8 cellular contexts compared by ENCODE assay signal in genomic region chr10:79285315-79286185, GRCh38.
A peak's percentile ranks its signal among the peaks of the same experiment; 100 is the strongest.
DNase-seq lines count a peak whose midpoint lies in the region; ATAC-seq and TF ChIP-seq lines count a peak whose summit lies in the region.

No MANE protein-coding gene starts in this region.

- no peak overlapping the region for H2AFZ ChIP-seq in PC-3 (ENCODE audit: low read length)

- H3K9ac ChIP-seq in PC-3 (ENCODE audit: low read length): no peak overlapping the region

- H3K4me2 ChIP-seq in PC-3 (ENCODE audit: low read length): no peak overlapping the region

- in situ Hi-C loops in G401 (cut with HindIII; ENCODE audit: low sequenced_read_pairs) (no loop called here), brain microvascular endothelial cell (cut with HindIII; ENCODE audit: low pct_ligation_motif_present, low sequenced_read_pairs) (no loop called here)

- no peaks in the 10 kb centered on the region for H3K9me3 ChIP-seq in MG63
- no peaks in the 10 kb centered on the region for H3K9me3 ChIP-seq in PC-3 (ENCODE audit: low read length)

- H3K4me3 ChIP-seq in brain microvascular endothelial cell (ENCODE audit: low read depth, low read length): no peak overlapping the region
- H3K4me3 ChIP-seq in MG63: no peak overlapping the region
- no peak overlapping the region for H3K4me3 ChIP-seq in PC-3 (ENCODE audit: low read length)

- DNase-seq in G401 (ENCODE audit: low spot score) (peak; percentile 60), brain microvascular endothelial cell (no peak), MG63 (no peak), HuH-7.5 (ENCODE audit: low spot score) (no peak), PC-3 (no peak)
- DNase-seq in stimulated activated CD4-positive, alpha-beta T cell treated with anti-CD3 and anti-CD28 coated beads, Interleukin-2, amount 100 ng/mL, for 48 hours: peak; percentile 29 to 41

- peak overlapping the region; percentile 58 for H3K27ac ChIP-seq in brain microvascular endothelial cell
- no peak overlapping the region for H3K27ac ChIP-seq in PC-3 (ENCODE audit: low read length)

- no peaks in the 10 kb centered on the region for H3K27me3 ChIP-seq in brain microvascular endothelial cell (replicated peaks)
- H3K27me3 ChIP-seq in MG63: no peaks in the 10 kb centered on the region
- no peaks in the 10 kb centered on the region for H3K27me3 ChIP-seq in PC-3 (ENCODE audit: low read length)

- no peaks in the 10 kb centered on the region for H3F3A ChIP-seq in PC-3 (ENCODE audit: low read length, unreplicated experiment)

- intact Hi-C loops in PC-3 (cut with micrococcal nuclease): no loop called here

- peaks cover 18% of the 10 kb centered on the region for H3K36me3 ChIP-seq in brain microvascular endothelial cell (replicated peaks)
- H3K36me3 ChIP-seq in MG63: peaks cover 97% of the 10 kb centered on the region
- H3K36me3 ChIP-seq in PC-3 (ENCODE audit: low read depth, low read length): peaks cover 6% of the 10 kb centered on the region; the same call in 1 of the 2 replicates

- no peaks in the 10 kb centered on the region for H3K9me2 ChIP-seq in PC-3 (replicated peaks; ENCODE audit: low read length)

- peak; percentile 49 for ATAC-seq in GM19467 (IDR thresholded peaks at IDR 0.05; ENCODE audit: unreplicated experiment)
- peak; percentile 67 for ATAC-seq in HG03520 (IDR thresholded peaks at IDR 0.05; ENCODE audit: unreplicated experiment)
- no peak for ATAC-seq in PC-3

- CTCF ChIA-PET in PC-3 (lab: Charles Lee): no interaction called here

- no peaks in the 10 kb centered on the region for H3K79me2 ChIP-seq in PC-3 (ENCODE audit: low read length)

- no peaks in the 10 kb centered on the region for H4K20me1 ChIP-seq in PC-3 (ENCODE audit: low read length)

- POLR2A ChIA-PET in PC-3 (lab: Charles Lee; ENCODE audit: unreplicated experiment): no interaction called here

- no TSS peak for BruUV-seq in PC-3 (replicated peaks; lab: Mats Ljungman, UMichigan)

- H3K4me1 ChIP-seq in PC-3 (ENCODE audit: insufficient read depth, low read length): peaks cover 6% of the 10 kb centered on the region; the same call in 1 of the 2 replicates

- TF ChIP-seq CTCF in brain microvascular endothelial cell (IDR thresholded peaks at IDR 0.05; ENCODE audit: low read depth, low read length, missing control alignments) (no peak), PC-3 (conservative IDR thresholded peaks at IDR 0.05; ENCODE audit: low read depth, low read length) (no peak)

Comparison
In these comparisons a context has a peak if more than half of its experiments do, and no peak if none do; other contexts are left out.
1. DNase-seq: peak in G401 (single experiment) and stimulated activated CD4-positive, alpha-beta T cell treated with anti-CD3 and anti-CD28 coated beads, Interleukin-2, amount 100 ng/mL, for 48 hours (2 of 2); none in brain microvascular endothelial cell (single experiment), MG63 (single experiment), HuH-7.5 (single experiment) and PC-3 (single experiment).